Comparison of ENCODE assay signal across 17 cellular contexts in the genomic region with DNA sequence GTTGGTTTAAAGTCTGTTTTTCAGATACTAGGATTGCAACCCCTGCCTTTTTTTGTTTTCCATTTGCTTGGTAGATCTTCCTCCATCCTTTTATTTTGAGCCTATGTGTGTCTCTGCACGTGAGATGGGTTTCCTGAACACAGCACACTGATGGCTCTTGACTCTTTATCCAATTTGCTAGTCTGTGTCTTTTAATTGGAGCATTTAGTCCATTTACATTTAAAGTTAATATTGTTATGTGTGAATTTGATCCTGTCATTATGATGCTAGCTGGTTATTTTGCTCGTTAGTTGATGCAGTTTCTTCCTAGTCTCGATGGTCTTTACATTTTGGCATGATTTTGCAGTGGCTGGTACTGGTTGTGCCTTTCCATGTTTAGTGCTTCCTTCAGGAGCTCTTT. TPM values are rescaled to one million over a fixed set of nuclear protein-coding genes. Genes with fewer than 3 reads are reported as not detected.
"Had no signal": no experiment of that assay in that cellular context is flagged by ENCODE, and none has a peak within 500 bp of the region (broad histone marks: within the 10 kb centered on the region; RNA-seq: fewer than 3 reads in every experiment).

No MANE protein-coding gene starts in this region.

RNA-seq across cellular contexts. Expression of a gene that starts 17.4 kb away (rescaled TPM):
- total RNA-seq: left cardiac atrium, left lobe of liver, left ventricle myocardium inferior, left ventricle myocardium superior, liver, lower leg skin, lower lobe of right lung, lung microvascular endothelial cell, mesenteric fat pad, mucosa of descending colon, myocyte had no signal
- polyA plus RNA-seq: immature natural killer cell; liver; naive thymus-derived CD4-positive, alpha-beta T cell had no signal

RNA-seq across cellular contexts. Expression of a gene that starts 47.8 kb away (rescaled TPM):
- total RNA-seq: kidney; left lobe of liver; left ventricle myocardium superior; lung microvascular endothelial cell; mammary epithelial cell; mesenteric fat pad; myocyte; naive thymus-derived CD4-positive, alpha-beta T cell had no signal
- polyA plus RNA-seq: immature natural killer cell; keratinocyte; mammary epithelial cell; naive thymus-derived CD4-positive, alpha-beta T cell had no signal

RNA-seq across cellular contexts. Expression of a gene that starts 51.4 kb away (rescaled TPM):
- total RNA-seq: left ventricle myocardium inferior, left ventricle myocardium superior, liver, lung microvascular endothelial cell, mesenteric fat pad, mononuclear cell, myocyte had no signal
- polyA plus RNA-seq: immature natural killer cell, liver had no signal
